In genomic region chr19:9362905-9363304, GRCh38 we compare ENCODE assay signal across 13 cellular contexts. TPM values are rescaled to one million over a fixed set of nuclear protein-coding genes. Genes with fewer than 3 reads are reported as not detected.
DNase-seq lines count a peak whose midpoint lies in the region; ATAC-seq and TF ChIP-seq lines count a peak whose summit lies in the region.
"Had no signal": no experiment of that assay in that cellular context is flagged by ENCODE, and none has a peak within 500 bp of the region (broad histone marks: within the 10 kb centered on the region; RNA-seq: fewer than 3 reads in every experiment).

TSS of gene ZNF177 (plus strand) at chr19:9363013. CDS start at chr19:9378312, 15,299 bp downstream.

- H3K36me3 Mint-ChIP-seq in activated naive CD4-positive, alpha-beta T cell treated with anti-CD3 and anti-CD28 coated beads, Interleukin-2, amount 10 ng/mL, durations not matched to agents 7 days and 5 days = peaks cover 6% of the 10 kb centered on the region

- no peaks in the 10 kb centered on the region for H3K4me1 Mint-ChIP-seq in activated naive CD4-positive, alpha-beta T cell treated with anti-CD3 and anti-CD28 coated beads, Interleukin-2, amount 10 ng/mL, durations not matched to agents 7 days and 5 days
- peaks cover 5% of the 10 kb centered on the region for H3K4me1 Mint-ChIP-seq in stimulated activated naive CD8-positive, alpha-beta T cell treated with anti-CD3 and anti-CD28 coated beads, Interleukin-15, amount 100 ng/mL, for 72 hours
- H3K4me1 Mint-ChIP-seq: central memory CD8-positive, alpha-beta T cell had no signal

- H3K27me3 Mint-ChIP-seq in activated naive CD4-positive, alpha-beta T cell treated with anti-CD3 and anti-CD28 coated beads, Interleukin-2, amount 10 ng/mL, durations not matched to agents 7 days and 5 days = peaks cover 6% of the 10 kb centered on the region
- H3K27me3 Mint-ChIP-seq in stimulated activated naive CD8-positive, alpha-beta T cell treated with anti-CD3 and anti-CD28 coated beads, Interleukin-15, amount 100 ng/mL, for 72 hours = no peaks in the 10 kb centered on the region

- peaks cover 49% of the 10 kb centered on the region for H3K9me3 Mint-ChIP-seq in activated naive CD4-positive, alpha-beta T cell treated with anti-CD3 and anti-CD28 coated beads, Interleukin-2, amount 10 ng/mL, durations not matched to agents 7 days and 5 days
- H3K9me3 Mint-ChIP-seq in stimulated activated naive CD8-positive, alpha-beta T cell treated with anti-CD3 and anti-CD28 coated beads, Interleukin-15, amount 100 ng/mL, for 72 hours = peaks cover 38 to 54% of the 10 kb centered on the region in 2 donors

- H3K27ac Mint-ChIP-seq in activated naive CD4-positive, alpha-beta T cell treated with anti-CD3 and anti-CD28 coated beads, Interleukin-2, amount 10 ng/mL, durations not matched to agents 7 days and 5 days = no peak within 1 kb of the TSS
- H3K27ac Mint-ChIP-seq in stimulated activated naive CD8-positive, alpha-beta T cell treated with anti-CD3 and anti-CD28 coated beads, Interleukin-15, amount 100 ng/mL, for 72 hours = peak within 1 kb of the TSS in 1 of 2 donors; percentile 38

- no peaks in the 10 kb centered on the region for H3K27me3 ChIP-seq in left ventricle myocardium inferior (ENCODE audit: low read depth)
- H3K27me3 ChIP-seq: BLaER1 treated with 17β-estradiol and CSF1 and Interleukin-3, amounts not matched to agents 10 nM and 100 nM had no signal

- peaks cover 3% of the 10 kb centered on the region for H3K4me1 ChIP-seq in left ventricle myocardium inferior
- H3K4me1 ChIP-seq: BLaER1 treated with 17β-estradiol and CSF1 and Interleukin-3, amounts not matched to agents 10 nM and 100 nM had no signal

- ATAC-seq in stimulated activated naive CD8-positive, alpha-beta T cell treated with anti-CD3 and anti-CD28 coated beads, Interleukin-15, amount 100 ng/mL, for 72 hours = peak; percentile 54
- no peak for ATAC-seq in GM18870 (IDR thresholded peaks at IDR 0.05; ENCODE audit: unreplicated experiment)

- CTCF ChIA-PET in activated naive CD4-positive, alpha-beta T cell treated with anti-CD3 and anti-CD28 coated beads, Interleukin-2, amount 10 ng/mL, durations not matched to agents 7 days and 5 days (lab: Charles Lee) = interaction anchor here (0.6 kb wide), 1 partner anchor 212 kb away, joined by 3 read pairs; no protein-coding TSS in a partner anchor

- peak within 1 kb of the TSS; percentile 39 for H3K4me3 Mint-ChIP-seq in activated naive CD4-positive, alpha-beta T cell treated with anti-CD3 and anti-CD28 coated beads, Interleukin-2, amount 10 ng/mL, durations not matched to agents 7 days and 5 days
- peak within 1 kb of the TSS; percentile 62 to 75 for H3K4me3 Mint-ChIP-seq in stimulated activated naive CD8-positive, alpha-beta T cell treated with anti-CD3 and anti-CD28 coated beads, Interleukin-15, amount 100 ng/mL, for 72 hours
- H3K4me3 Mint-ChIP-seq: central memory CD8-positive, alpha-beta T cell had no signal

- peak; percentile 24 for DNase-seq in activated naive CD4-positive, alpha-beta T cell treated with anti-CD3 and anti-CD28 coated beads, Interleukin-2, amount 10 ng/mL, durations not matched to agents 7 days and 5 days
- no peak for DNase-seq in activated naive CD4-positive, alpha-beta T cell (lab: John Stamatoyannopoulos, UW)
- DNase-seq in left ventricle myocardium inferior = no peak
- DNase-seq in stimulated activated naive CD8-positive, alpha-beta T cell treated with anti-CD3 and anti-CD28 coated beads, Interleukin-15, amount 100 ng/mL, for 72 hours = peak; percentile 8 to 20
- DNase-seq in activated gamma-delta T cell treated with Interleukin-2 at 50 U/mL for 16 hours = no peak
- DNase-seq in SKM-1 (lab: John Stamatoyannopoulos, UW; ENCODE audit: unreplicated experiment) = no peak
- DNase-seq: activated CD4-positive, alpha-beta T cell treated with anti-CD3 and anti-CD28 coated beads for 1 hour; HCEC 1CT; trophoblast cell had no signal

- no peak within 1 kb of the TSS for H3K27ac ChIP-seq in left ventricle myocardium inferior (replicated peaks)
- H3K27ac ChIP-seq: BLaER1 treated with 17β-estradiol and CSF1 and Interleukin-3, amounts not matched to agents 10 nM and 100 nM had no signal

- intact Hi-C loops in left ventricle myocardium inferior (cut with micrococcal nuclease) = no loop called here

- H3K36me3 ChIP-seq in left ventricle myocardium inferior = peaks cover 88% of the 10 kb centered on the region

- no peak for TF ChIP-seq CTCF in WI38 (IDR thresholded peaks at IDR 0.05; ENCODE audit: low read depth, low read length)
- TF ChIP-seq CTCF in left ventricle myocardium inferior (IDR thresholded peaks at IDR 0.05; ENCODE audit: borderline replicate concordance) = no peak

- H3K9me3 ChIP-seq in left ventricle myocardium inferior (replicated peaks) = peaks cover 100% of the 10 kb centered on the region

- H3K4me3 ChIP-seq in WI38 (ENCODE audit: low read depth, low read length) (peak within 1 kb of the TSS; percentile 46), left ventricle myocardium inferior (peak within 1 kb of the TSS; percentile 52)
- H3K4me3 ChIP-seq: BLaER1 treated with 17β-estradiol and CSF1 and Interleukin-3, amounts not matched to agents 10 nM and 100 nM had no signal

RNA-seq across cellular contexts. Expression of gene ZNF177, which starts in this region (rescaled TPM):
- 3.5 TPM for total RNA-seq in left ventricle myocardium inferior

Comparison
In these comparisons a context has a peak if more than half of its experiments do, and no peak if none do; other contexts are left out.
1. DNase-seq: peak in activated naive CD4-positive, alpha-beta T cell treated with anti-CD3 and anti-CD28 coated beads, Interleukin-2, amount 10 ng/mL, durations not matched to agents 7 days and 5 days (single experiment) and stimulated activated naive CD8-positive, alpha-beta T cell treated with anti-CD3 and anti-CD28 coated beads, Interleukin-15, amount 100 ng/mL, for 72 hours (2 of 2); none in activated naive CD4-positive, alpha-beta T cell (0 of 4), left ventricle myocardium inferior (single experiment), activated gamma-delta T cell treated with Interleukin-2 at 50 U/mL for 16 hours (single experiment) and SKM-1 (single experiment).